In the genomic region with DNA sequence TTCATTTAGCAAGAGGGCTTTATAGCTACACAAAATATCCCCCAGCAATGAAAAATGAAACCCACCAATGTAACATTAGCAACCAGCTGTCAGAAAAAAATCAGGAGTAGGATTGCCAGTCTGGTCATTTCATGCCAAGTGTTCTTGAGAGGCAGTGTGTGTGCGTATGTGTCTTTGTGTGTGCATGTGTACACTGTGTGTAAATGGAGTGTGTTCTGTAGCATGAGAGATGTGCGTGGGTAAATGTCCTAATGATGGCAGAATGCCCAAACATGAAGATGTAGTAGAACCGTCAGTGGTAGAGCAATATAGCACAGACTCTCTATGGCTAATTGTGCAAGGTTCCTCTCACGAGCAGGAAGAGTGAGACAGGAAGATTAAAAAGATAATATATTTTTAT, we compare ENCODE assay signal across 17 cellular contexts.
DNase-seq lines count a peak whose midpoint lies in the region; TF ChIP-seq lines count a peak whose summit lies in the region.
"Had no signal": no experiment of that assay in that cellular context is flagged by ENCODE, and none has a peak within 500 bp of the region (broad histone marks: within the 10 kb centered on the region; RNA-seq: fewer than 3 reads in every experiment).

No MANE protein-coding gene starts in this region.

- H3K27ac ChIP-seq in mesodermal cell (ENCODE audit: low read depth, low read length, severe bottlenecking) (no peak overlapping the region), breast epithelium (no peak overlapping the region)
- H3K27ac ChIP-seq: brain microvascular endothelial cell, foreskin keratinocyte, skin epidermis had no signal

- H3K4me1 ChIP-seq in endocrine pancreas (ENCODE audit: control insufficient read depth, insufficient read depth, low read length) (no peaks in the 10 kb centered on the region), mesodermal cell (ENCODE audit: control insufficient read depth, insufficient read depth, low read length, poor library complexity, severe bottlenecking) (peaks cover 9% of the 10 kb centered on the region), breast epithelium (no peaks in the 10 kb centered on the region)
- H3K4me1 ChIP-seq: foreskin keratinocyte had no signal

- TF ChIP-seq CTCF in breast epithelium (IDR thresholded peaks at IDR 0.05): no peak

- H3K36me3 ChIP-seq in endocrine pancreas (ENCODE audit: control insufficient read depth, insufficient read depth, low read length) (no peaks in the 10 kb centered on the region), mesodermal cell (ENCODE audit: control insufficient read depth, insufficient read depth, low read length) (no peaks in the 10 kb centered on the region), breast epithelium (no peaks in the 10 kb centered on the region)
- H3K36me3 ChIP-seq: brain microvascular endothelial cell had no signal

- intact Hi-C loops in breast epithelium (cut with DNase I; ENCODE audit: low total_unique reads): no loop called here

- 75% methylated on average over 3 to 4 of the region's 4 CpGs for WGBS in mesodermal cell (ENCODE audit: insufficient coverage in 2 of 2), 2 experiments

- H3K27me3 ChIP-seq in endocrine pancreas (ENCODE audit: control insufficient read depth, insufficient read depth, low read length) (peaks cover 3% of the 10 kb centered on the region), breast epithelium (peaks cover 0 to 6% of the 10 kb centered on the region in 2 donors)
- H3K27me3 ChIP-seq: brain microvascular endothelial cell had no signal

- no peaks in the 10 kb centered on the region for H3K9me3 ChIP-seq in endocrine pancreas (ENCODE audit: control insufficient read depth, low read length)
- no peaks in the 10 kb centered on the region for H3K9me3 ChIP-seq in mesodermal cell (ENCODE audit: control insufficient read depth, low read length)
- H3K9me3 ChIP-seq in breast epithelium: no peaks in the 10 kb centered on the region

- no peak for TF ChIP-seq POLR2A in breast epithelium (IDR thresholded peaks at IDR 0.05)

- no peak overlapping the region for H3K9ac ChIP-seq in endocrine pancreas (ENCODE audit: control insufficient read depth, insufficient read depth, low read length)

- peak overlapping the region; percentile 91 for H3K4me3 ChIP-seq in Jurkat, Clone E6-1 (ENCODE audit: low read length)
- H3K4me3 ChIP-seq in endocrine pancreas (ENCODE audit: control insufficient read depth, insufficient read depth, low read length): peak overlapping the region; percentile 65
- peak overlapping the region; percentile 53 for H3K4me3 ChIP-seq in mesodermal cell (ENCODE audit: extremely low read depth, insufficient read depth, low read length, poor library complexity, severe bottlenecking)
- H3K4me3 ChIP-seq in breast epithelium: peak overlapping the region in 1 of 3 donors; percentile 46

- DNase-seq in COR-L47 (lab: John Stamatoyannopoulos, UW) (peak; percentile 3), NCI-H510A (lab: John Stamatoyannopoulos, UW) (no peak), islet precursor cell (no peak), SW 1271 (lab: John Stamatoyannopoulos, UW) (no peak), breast epithelium (ENCODE audit: low spot score in 2 of 2) (no peak)
- DNase-seq in Jurkat, Clone E6-1 (ENCODE audit: low read depth, low spot score): peak; percentile 31
- DNase-seq: activated CD8-positive, alpha-beta memory T cell treated with anti-CD3 and anti-CD28 coated beads, Interleukin-2, amount 10 ng/mL, durations not matched to agents 7 days and 5 days; activated naive CD4-positive, alpha-beta T cell treated with anti-CD3 and anti-CD28 coated beads for 36 hours; brain microvascular endothelial cell; DMS 273 treated with DMSO at 0.1 percent for 48 hours; foreskin keratinocyte; NCI-H1048; stimulated activated naive CD4-positive, alpha-beta T cell treated with Interleukin-2 at 50 U/mL for 16 hours; T-helper 1 cell had no signal

Comparison
In these comparisons a context has a peak if more than half of its experiments do, and no peak if none do; other contexts are left out.
1. DNase-seq: peak in COR-L47 (single experiment) and Jurkat, Clone E6-1 (single experiment); none in NCI-H510A (single experiment), islet precursor cell (single experiment), SW 1271 (0 of 2) and breast epithelium (0 of 2).